Comparison of ENCODE assay signal across 13 cellular contexts in the genomic region with DNA sequence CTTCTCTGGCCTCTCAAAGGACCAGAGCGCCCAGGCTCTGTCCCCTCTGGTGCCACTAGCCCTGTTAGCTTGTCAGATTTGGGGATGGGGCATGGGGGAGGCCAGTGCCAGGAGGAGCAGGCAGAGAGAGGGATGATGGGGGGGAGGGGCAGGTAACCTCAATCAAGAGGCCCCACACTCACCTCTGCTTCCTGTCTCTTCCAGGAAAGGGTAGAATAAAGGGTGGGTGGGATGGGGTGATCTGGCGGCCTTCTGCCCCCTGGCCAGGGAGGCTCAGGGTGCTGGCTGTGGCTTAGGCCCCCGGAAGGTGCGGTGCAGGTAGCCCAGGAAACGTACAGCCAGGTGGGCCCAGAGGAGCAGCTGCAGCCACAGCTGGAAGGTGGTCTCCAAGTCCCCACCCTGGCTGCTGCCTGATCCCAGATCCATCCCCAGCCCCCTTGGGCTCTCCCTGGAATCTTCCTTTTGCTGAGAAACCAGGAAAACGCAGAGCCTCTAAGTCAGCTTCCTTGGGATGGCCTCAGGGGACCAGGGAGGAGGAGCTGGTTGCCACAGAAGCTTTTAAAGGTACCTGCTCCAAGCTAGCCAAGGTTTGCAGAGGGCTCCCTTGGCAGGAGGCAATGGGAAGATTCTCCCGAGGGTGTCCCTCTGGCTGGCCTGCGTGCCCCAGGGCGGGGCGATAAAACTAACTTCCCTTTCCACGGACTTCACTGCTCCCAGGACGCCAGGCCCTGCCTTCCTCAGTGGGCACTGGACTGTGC. TPM values are rescaled to one million over a fixed set of nuclear protein-coding genes. Genes with fewer than 3 reads are reported as not detected.
DNase-seq lines count a peak whose midpoint lies in the region; ATAC-seq, FAIRE-seq and TF ChIP-seq lines count a peak whose summit lies in the region.
"Had no signal": no experiment of that assay in that cellular context is flagged by ENCODE, and none has a peak within 500 bp of the region (broad histone marks: within the 10 kb centered on the region; RNA-seq: fewer than 3 reads in every experiment).

No MANE protein-coding gene starts in this region.

- ATAC-seq in Right ventricle myocardium inferior: peak; percentile 23
- ATAC-seq in gastroesophageal sphincter: peak; percentile 11
- ATAC-seq in GM21423 (IDR thresholded peaks at IDR 0.05; ENCODE audit: unreplicated experiment): no peak

- TF ChIP-seq CTCF in gastroesophageal sphincter (IDR thresholded peaks at IDR 0.05): no peak
- TF ChIP-seq CTCF in neutrophil (IDR thresholded peaks at IDR 0.05): no peak

- TF ChIP-seq EP300 in gastroesophageal sphincter (IDR thresholded peaks at IDR 0.05): no peak

- H3K4me3 ChIP-seq in gastroesophageal sphincter (peak overlapping the region in 1 of 2 donors; percentile 29), neutrophil (ENCODE audit: low read depth in 1 of 2, low read length in 1 of 2) (no peak overlapping the region)

- no peaks in the 10 kb centered on the region for H3K9me3 ChIP-seq in gastroesophageal sphincter
- no peaks in the 10 kb centered on the region for H3K9me3 ChIP-seq in neutrophil

- FAIRE-seq in HTR-8/SVneo (lab: Jason Lieb, UNC): no peak

- peak; percentile 76 for DNase-seq in Right ventricle myocardium inferior (ENCODE audit: missing footprints)
- no peak for DNase-seq in cardiac septum (ENCODE audit: low spot score)
- DNase-seq in DMS 273 treated with DMSO at 0.1 percent for 48 hours (lab: John Stamatoyannopoulos, UW): no peak
- no peak for DNase-seq in mucosa of gallbladder (ENCODE audit: low spot score)
- DNase-seq in HTR-8/SVneo (ENCODE audit: insufficient read length, low spot score): no peak
- DNase-seq: activated naive CD4-positive, alpha-beta T cell treated with anti-CD3 and anti-CD28 coated beads, Interleukin-2, amount 50 U/mL, for 16 hours; islet precursor cell; NCI-H1048 had no signal

- peak overlapping the region; percentile 62 to 99 (median 92) for H3K27ac ChIP-seq in gastroesophageal sphincter
- peak overlapping the region; percentile 97 for H3K27ac ChIP-seq in neutrophil

- H3K27me3 ChIP-seq in gastroesophageal sphincter: no peaks in the 10 kb centered on the region
- no peaks in the 10 kb centered on the region for H3K27me3 ChIP-seq in neutrophil

- peaks cover 7 to 90% (median 61%) of the 10 kb centered on the region in 3 donors for H3K4me1 ChIP-seq in gastroesophageal sphincter
- H3K4me1 ChIP-seq in neutrophil (ENCODE audit: control insufficient read depth in 1 of 2, insufficient read depth in 1 of 2, low read depth in 1 of 2, low read length in 1 of 2): peaks cover 48 to 56% of the 10 kb centered on the region in 2 experiments

- peaks cover 0 to 2% of the 10 kb centered on the region in 2 donors for H3K36me3 ChIP-seq in gastroesophageal sphincter
- H3K36me3 ChIP-seq in neutrophil: peaks cover 31% of the 10 kb centered on the region

- intact Hi-C loops in Right ventricle myocardium inferior (cut with DNase I): loop anchor here (2.0 kb wide), 1 partner anchor 21 kb away; a partner anchor contains a TSS
- intact Hi-C loops in cardiac septum (cut with DNase I): loop anchor here (2.0 kb wide), 1 partner anchor 19 kb away; no protein-coding TSS in a partner anchor

- WGBS in gastroesophageal sphincter (ENCODE audit: low coverage in 1 of 2), 2 donors: no CpG with 5 or more reads among the region's 12 CpGs

- TF ChIP-seq POLR2A in gastroesophageal sphincter (IDR thresholded peaks at IDR 0.05): no peak

RNA-seq across cellular contexts. Expression of a gene that starts 5.3 kb away (rescaled TPM):
- 494 TPM for total RNA-seq in Right ventricle myocardium inferior
- total RNA-seq in cardiac septum: 487 TPM
- 100 to 1,000 TPM in 1 of 4 donors, 10 to 100 TPM in 3; 62.3 to 138 (median 76.6) TPM for total RNA-seq in gastroesophageal sphincter
- total RNA-seq in mucosa of gallbladder: 98.7 TPM

RNA-seq across cellular contexts. Expression of a gene that starts 21.7 kb away (rescaled TPM):
- total RNA-seq in Right ventricle myocardium inferior (60.2 TPM), cardiac septum (41.8 TPM), gastroesophageal sphincter (10 to 100 TPM; 21.9 to 61.3 (median 41.3) TPM), mucosa of gallbladder (56.5 TPM)

RNA-seq across cellular contexts. Expression of a gene that starts 24.2 kb away (rescaled TPM):
- total RNA-seq in Right ventricle myocardium inferior (2.0 TPM), cardiac septum (0.70 TPM), gastroesophageal sphincter (1 to 10 TPM in 1 of 4 donors, not detected in 3; 1.2 TPM), mucosa of gallbladder (1.7 TPM)

RNA-seq across cellular contexts. Expression of a gene that starts 26.6 kb away (rescaled TPM):
- total RNA-seq in Right ventricle myocardium inferior (not detected), cardiac septum (not detected), gastroesophageal sphincter (not detected), mucosa of gallbladder (not detected)
- total RNA-seq: RPMI7951, temporal lobe had no signal

RNA-seq across cellular contexts. Expression of a gene that starts 39.6 kb away (rescaled TPM):
- total RNA-seq in Right ventricle myocardium inferior: 7.3 TPM
- total RNA-seq in cardiac septum: 7.9 TPM
- total RNA-seq in gastroesophageal sphincter: 1 to 10 TPM; 2.7 to 9.5 (median 5.6) TPM
- total RNA-seq in mucosa of gallbladder: 21.6 TPM
